Comparison of ENCODE assay signal across 8 cellular contexts in the genomic region with DNA sequence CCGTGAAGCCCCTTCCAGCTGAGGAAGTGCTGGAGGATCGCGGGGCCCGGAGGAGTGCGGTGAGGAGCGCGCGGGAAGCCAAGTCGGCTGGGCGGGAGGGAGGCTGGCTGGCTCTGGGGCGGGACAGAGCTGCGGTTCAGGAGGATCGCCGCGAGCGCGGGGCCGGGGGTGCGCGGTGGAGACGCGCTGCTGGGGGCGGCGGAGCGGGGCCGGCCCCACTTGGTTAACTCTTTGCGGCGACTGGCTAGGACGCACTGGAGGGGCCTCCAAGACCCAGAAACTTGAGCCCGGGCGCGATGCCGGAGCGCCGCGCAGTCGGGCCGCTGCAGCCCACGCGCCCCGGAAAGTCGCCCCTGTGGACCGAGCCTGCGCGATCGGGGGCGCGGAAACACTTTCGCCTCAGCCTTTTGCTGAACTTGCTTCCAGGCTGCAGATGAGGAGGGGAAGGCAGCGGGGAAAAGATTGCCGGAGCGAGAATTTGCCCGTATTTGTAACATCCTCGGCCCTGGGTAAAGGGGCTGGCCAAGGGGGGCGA. TPM values are rescaled to one million over a fixed set of nuclear protein-coding genes. Genes with fewer than 3 reads are reported as not detected.
A peak's percentile ranks its signal among the peaks of the same experiment; 100 is the strongest.
DNase-seq lines count a peak whose midpoint lies in the region; ATAC-seq, FAIRE-seq and TF ChIP-seq lines count a peak whose summit lies in the region.

No MANE protein-coding gene starts in this region.

- DNase-seq in NAMALWA (ENCODE audit: low spot score) (peak; percentile 56), brain microvascular endothelial cell (no peak), immature natural killer cell (peak; percentile 30 to 39 (median 36)), small intestine (no peak), T-helper 9 cell (no peak)

- ATAC-seq in GM21515 (IDR thresholded peaks at IDR 0.05; ENCODE audit: unreplicated experiment) (peak; percentile 33), GM18520 (IDR thresholded peaks at IDR 0.05; ENCODE audit: unreplicated experiment) (no peak)

- no peak for FAIRE-seq in small intestine (lab: Jason Lieb, UNC)

- H3K4me3 ChIP-seq in brain microvascular endothelial cell (ENCODE audit: low read depth, low read length) = peak overlapping the region; percentile 86
- H3K4me3 ChIP-seq in small intestine (ENCODE audit: low read depth in 1 of 2, low read length in 2 of 2) = peak overlapping the region; percentile 65 to 88

- H3K36me3 Mint-ChIP-seq in immature natural killer cell = peaks cover 0 to 4% (median 3%) of the 10 kb centered on the region in 3 donors

- H3K4me1 Mint-ChIP-seq in immature natural killer cell = peaks cover 22 to 42% of the 10 kb centered on the region in 2 donors

- TF ChIP-seq CTCF in brain microvascular endothelial cell (IDR thresholded peaks at IDR 0.05; ENCODE audit: low read depth, low read length, missing control alignments) = no peak

- in situ Hi-C loops in brain microvascular endothelial cell (cut with HindIII; ENCODE audit: low pct_ligation_motif_present, low sequenced_read_pairs) = no loop called here

- H3K9me3 ChIP-seq in ES-I3 (ENCODE audit: control insufficient read depth, insufficient read depth, low read length) = no peaks in the 10 kb centered on the region
- no peaks in the 10 kb centered on the region for H3K9me3 ChIP-seq in small intestine (ENCODE audit: control insufficient read depth, low read depth)

- H3K27me3 ChIP-seq in brain microvascular endothelial cell (replicated peaks) = no peaks in the 10 kb centered on the region
- no peaks in the 10 kb centered on the region for H3K27me3 ChIP-seq in small intestine (ENCODE audit: control insufficient read depth in 2 of 2, insufficient read depth in 2 of 2, low read length in 2 of 2)

- H3K4me3 Mint-ChIP-seq in immature natural killer cell = peak overlapping the region; percentile 94 to 97 (median 95)

- H3K4me1 ChIP-seq in ES-I3 (ENCODE audit: insufficient read depth, low read length) = peaks cover 10% of the 10 kb centered on the region
- H3K4me1 ChIP-seq in small intestine (ENCODE audit: control insufficient read depth in 2 of 2, insufficient read depth in 1 of 2, low read depth in 1 of 2, low read length in 1 of 2) = no peaks in the 10 kb centered on the region

- no peaks in the 10 kb centered on the region for H3K9me3 Mint-ChIP-seq in immature natural killer cell

- H3K27ac Mint-ChIP-seq in immature natural killer cell = peak overlapping the region in 4 of 6 donors; percentile 61 to 85 (median 78)

- WGBS in small intestine, 3 donors = 0 to 1% (median 0%) methylated on average over 33 to 55 of the region's 55 CpGs

- H3K27ac ChIP-seq in brain microvascular endothelial cell = peak overlapping the region; percentile 74
- H3K27ac ChIP-seq in small intestine (ENCODE audit: low read depth in 1 of 2, low read length in 1 of 2) = peak overlapping the region; percentile 81 to 84

- H3K36me3 ChIP-seq in ES-I3 (ENCODE audit: insufficient read depth, low read length) (no peaks in the 10 kb centered on the region), brain microvascular endothelial cell (replicated peaks) (no peaks in the 10 kb centered on the region), small intestine (ENCODE audit: control insufficient read depth in 2 of 2, insufficient read depth in 2 of 2, low read length in 2 of 2) (no peaks in the 10 kb centered on the region)

- peak overlapping the region; percentile 85 for H3K9ac ChIP-seq in ES-I3 (ENCODE audit: low read depth, low read length)

- peaks cover 0 to 23% (median 2%) of the 10 kb centered on the region in 3 donors for H3K27me3 Mint-ChIP-seq in immature natural killer cell (ENCODE audit: low read depth in 3 of 3)

RNA-seq across cellular contexts. Expression of gene CYBRD1, which starts 0.6 kb away (rescaled TPM):
- 10 to 100 TPM; 17.4 to 32.1 (median 22.3) TPM for polyA plus RNA-seq in immature natural killer cell
- 100 to 1,000 TPM in 2 of 3 donors, 10 to 100 TPM in 1; 97.7 to 305 (median 266) TPM for polyA plus RNA-seq in small intestine

Comparison
In these comparisons a context has a peak if more than half of its experiments do, and no peak if none do; other contexts are left out.
1. DNase-seq: peak in NAMALWA (single experiment) and immature natural killer cell (3 of 3); none in brain microvascular endothelial cell (single experiment), small intestine (single experiment) and T-helper 9 cell (single experiment).